ENCODE assay signal across 9 cellular contexts in genomic region chr15:63497642-63498100, GRCh38. TPM values are rescaled to one million over a fixed set of nuclear protein-coding genes. Genes with fewer than 3 reads are reported as not detected.
DNase-seq lines count a peak whose midpoint lies in the region; ATAC-seq, FAIRE-seq and TF ChIP-seq lines count a peak whose summit lies in the region.
"Had no signal": no experiment of that assay in that cellular context is flagged by ENCODE, and none has a peak within 500 bp of the region (broad histone marks: within the 10 kb centered on the region; RNA-seq: fewer than 3 reads in every experiment).

No MANE protein-coding gene starts in this region.

- TF ChIP-seq RAD21 in A549 (conservative IDR thresholded peaks at IDR 0.05 in 1 of 2, IDR thresholded peaks at IDR 0.05 in 1 of 2) = no peak

- 0 out of 3 replicates have a peak, but pooled peaks cover 5% of the 10 kb centered on the region for H3K9me3 ChIP-seq in A549
- no peaks in the 10 kb centered on the region for H3K9me3 ChIP-seq in hepatocyte (ENCODE audit: low read depth)
- H3K9me3 ChIP-seq: SJSA1 had no signal

- no peaks in the 10 kb centered on the region for H4K20me1 ChIP-seq in hepatocyte (ENCODE audit: insufficient read depth, poor library complexity, severe bottlenecking)

- peak in 1 of 2 experiments; percentile 37 for DNase-seq in A549 (ENCODE audit: low read depth in 1 of 2, low spot score in 1 of 2)
- DNase-seq in Kasumi-1 (lab: John Stamatoyannopoulos, UW) = peak; percentile 95
- DNase-seq in activated CD4-positive, alpha-beta memory T cell treated with anti-CD3 and anti-CD28 coated beads, Interleukin-2, amount 10 ng/mL, durations not matched to agents 7 days and 5 days = peak; percentile 71
- DNase-seq in hepatocyte (ENCODE audit: low spot score) = no peak
- DNase-seq in WTC11 (ENCODE audit: low spot score) = no peak
- DNase-seq in mesothelial cell of epicardium (ENCODE audit: low spot score in 2 of 2, unreplicated experiment in 2 of 2) = no peak
- DNase-seq in occipital lobe (lab: John Stamatoyannopoulos, UW) = no peak

- CTCF ChIA-PET in A549 (lab: Yijun Ruan, JAX) (interaction anchor here (0.7 to 12.3 kb wide), 9 partner anchors 7 to 102 kb away, joined by 3 to 161 read pairs (median 9); partner anchors contain the start of gene USP3), WTC11 (lab: Charles Lee) (interaction anchor here (1.1 kb wide), 1 partner anchor 10 kb away, joined by 5 read pairs; no protein-coding TSS in a partner anchor)
- CTCF ChIA-PET in activated CD4-positive, alpha-beta memory T cell treated with anti-CD3 and anti-CD28 coated beads, Interleukin-2, amount 10 ng/mL, durations not matched to agents 7 days and 5 days (lab: Charles Lee) = interaction anchor here (1.0 to 5.0 kb wide), 5 partner anchors 7 to 31 kb away, joined by 3 to 46 read pairs (median 20); partner anchors contain the start of gene USP3

- H3K4me1 ChIP-seq in A549 (peaks cover 89% of the 10 kb centered on the region), hepatocyte (ENCODE audit: insufficient read depth) (peaks cover 32% of the 10 kb centered on the region)

- no peak overlapping the region for H3K4me3 Mint-ChIP-seq in activated CD4-positive, alpha-beta memory T cell treated with anti-CD3 and anti-CD28 coated beads, Interleukin-2, amount 10 ng/mL, durations not matched to agents 7 days and 5 days
- H3K4me3 Mint-ChIP-seq in WTC11 (no peak overlapping the region), mesothelial cell of epicardium (no peak overlapping the region)

- H3K4me2 ChIP-seq in A549 (peak overlapping the region; percentile 71), hepatocyte (no peak overlapping the region)

- no peak overlapping the region for H3K27ac Mint-ChIP-seq in activated CD4-positive, alpha-beta memory T cell treated with anti-CD3 and anti-CD28 coated beads, Interleukin-2, amount 10 ng/mL, durations not matched to agents 7 days and 5 days
- H3K27ac Mint-ChIP-seq in WTC11 (no peak overlapping the region), mesothelial cell of epicardium (no peak overlapping the region)

- peaks cover 73% of the 10 kb centered on the region for H3K4me1 Mint-ChIP-seq in activated CD4-positive, alpha-beta memory T cell treated with anti-CD3 and anti-CD28 coated beads, Interleukin-2, amount 10 ng/mL, durations not matched to agents 7 days and 5 days
- H3K4me1 Mint-ChIP-seq in WTC11 = peaks cover 66% of the 10 kb centered on the region
- peaks cover 26% of the 10 kb centered on the region for H3K4me1 Mint-ChIP-seq in mesothelial cell of epicardium

- H3K9me2 ChIP-seq in hepatocyte (replicated peaks; ENCODE audit: insufficient read depth) = no peaks in the 10 kb centered on the region

- H3K27me3 ChIP-seq in hepatocyte = no peaks in the 10 kb centered on the region
- H3K27me3 ChIP-seq: SJSA1 had no signal

- POLR2A ChIA-PET in A549 (lab: Yijun Ruan, JAX) (interaction anchor here (0.6 to 0.9 kb wide), 2 partner anchors 14 to 21 kb away, joined by 3 to 5 read pairs; no protein-coding TSS in a partner anchor), WTC11 (lab: Charles Lee) (no interaction called here)
- POLR2A ChIA-PET in activated CD4-positive, alpha-beta memory T cell treated with anti-CD3 and anti-CD28 coated beads, Interleukin-2, amount 10 ng/mL, durations not matched to agents 7 days and 5 days (lab: Charles Lee) = interaction anchor here (1.0 to 5.2 kb wide), 15 partner anchors 7 to 113 kb away, joined by 3 to 77 read pairs (median 5); partner anchors contain the start of gene USP3

- H3K4me3 ChIP-seq in A549 (no peak overlapping the region), hepatocyte (no peak overlapping the region)
- H3K4me3 ChIP-seq: SJSA1 had no signal

- no peaks in the 10 kb centered on the region for H3K36me3 Mint-ChIP-seq in activated CD4-positive, alpha-beta memory T cell treated with anti-CD3 and anti-CD28 coated beads, Interleukin-2, amount 10 ng/mL, durations not matched to agents 7 days and 5 days (ENCODE audit: low read depth)
- H3K36me3 Mint-ChIP-seq in WTC11 (no peaks in the 10 kb centered on the region), mesothelial cell of epicardium (no peaks in the 10 kb centered on the region)

- ATAC-seq in A549 (no peak), WTC11 (no peak), SK-N-SH treated with all-trans-retinoic acid at 6 μM for 48 hours (no peak)

- no peak for TF ChIP-seq POLR2A in A549 (IDR thresholded peaks at IDR 0.05; ENCODE audit: low read length)

- TF ChIP-seq CTCF in A549 (IDR thresholded peaks at IDR 0.05) (no peak), hepatocyte (IDR thresholded peaks at IDR 0.05; ENCODE audit: poor library complexity) (no peak), WTC11 (IDR thresholded peaks at IDR 0.05) (no peak), mesothelial cell of epicardium (IDR thresholded peaks at IDR 0.05; ENCODE audit: unreplicated experiment) (no peak)

- no peaks in the 10 kb centered on the region for H3K27me3 Mint-ChIP-seq in activated CD4-positive, alpha-beta memory T cell treated with anti-CD3 and anti-CD28 coated beads, Interleukin-2, amount 10 ng/mL, durations not matched to agents 7 days and 5 days
- H3K27me3 Mint-ChIP-seq in WTC11 (ENCODE audit: low read depth) = peaks cover 16% of the 10 kb centered on the region
- H3K27me3 Mint-ChIP-seq in mesothelial cell of epicardium (ENCODE audit: low read depth) = peaks cover 24% of the 10 kb centered on the region

- no peaks in the 10 kb centered on the region for H3K36me3 ChIP-seq in hepatocyte (replicated peaks; ENCODE audit: insufficient read depth, low read depth)
- H3K36me3 ChIP-seq: SJSA1 had no signal

- no peak for TF ChIP-seq EP300 in A549 (IDR thresholded peaks at IDR 0.05)

- FAIRE-seq in A549 (lab: Jason Lieb, UNC) = no peak

- H3K79me2 ChIP-seq in hepatocyte = no peaks in the 10 kb centered on the region

- H2AFZ ChIP-seq in hepatocyte = no peak overlapping the region

- H3K27ac ChIP-seq in A549 = peak overlapping the region; percentile 77 to 82
- H3K27ac ChIP-seq in hepatocyte = peak overlapping the region; percentile 79
- H3K27ac ChIP-seq: SJSA1 had no signal

- WGBS in A549 (ENCODE audit: missing lambda C conversion rate) = 84% methylated on average over 3 of the region's 3 CpGs
- 66% methylated on average over 3 of the region's 3 CpGs for WGBS in hepatocyte (ENCODE audit: low lambda C conversion rate, missing lambda C conversion rate)

- H3K9me3 Mint-ChIP-seq in activated CD4-positive, alpha-beta memory T cell treated with anti-CD3 and anti-CD28 coated beads, Interleukin-2, amount 10 ng/mL, durations not matched to agents 7 days and 5 days = no peaks in the 10 kb centered on the region
- no peaks in the 10 kb centered on the region for H3K9me3 Mint-ChIP-seq in WTC11
- H3K9me3 Mint-ChIP-seq in mesothelial cell of epicardium = no peaks in the 10 kb centered on the region

TF ChIP-seq in A549, 52 proteins besides CTCF, POLR2A, EP300 and RAD21 (continues in another document):
- TF ChIP-seq RFX5 (IDR thresholded peaks at IDR 0.05) (no peak), BCL3 (IDR thresholded peaks at IDR 0.05) (no peak), PHF8 (IDR thresholded peaks at IDR 0.05; ENCODE audit: borderline replicate concordance, low read depth) (no peak)

TF ChIP-seq in SK-N-SH treated with all-trans-retinoic acid at 6 μM for 48 hours, 23 proteins besides CTCF, POLR2A, EP300 and RAD21 (continues in another document):
- TF ChIP-seq CSRNP3 (CRISPR knock-in tag; IDR thresholded peaks at IDR 0.05) (no peak), ZNF70 (CRISPR knock-in tag; IDR thresholded peaks at IDR 0.05) (no peak), ESRRG (CRISPR knock-in tag; IDR thresholded peaks at IDR 0.05) (no peak), BACH2 (CRISPR knock-in tag; IDR thresholded peaks at IDR 0.05; ENCODE audit: borderline replicate concordance) (no peak), OSR1 (CRISPR knock-in tag; IDR thresholded peaks at IDR 0.05) (no peak), ARNTL (CRISPR knock-in tag; IDR thresholded peaks at IDR 0.05; ENCODE audit: borderline replicate concordance, low read depth) (no peak), ZNF8 (CRISPR knock-in tag; IDR thresholded peaks at IDR 0.05) (no peak), ZFP30 (CRISPR knock-in tag; IDR thresholded peaks at IDR 0.05) (no peak)

RNA-seq across cellular contexts. Expression of gene USP3, which starts 6.7 kb away (rescaled TPM):
- 97.4 and 99.1 TPM in 2 replicates for polyA plus RNA-seq in A549 (2011; rRNA removed)
- polyA plus RNA-seq in A549 (2012; cell fraction: cytosol; rRNA removed) = 32.8 and 35.7 TPM in 2 replicates
- polyA plus RNA-seq in A549 (2012; cell fraction: nucleus; rRNA removed) = 68.6 and 111 TPM in 2 replicates
- polyA plus RNA-seq in A549 (2017; fragmentation: RNase III; extraction: RNeasy Plus Mini Kit Qiagen cat#74134 plus additional on column Dnase treatment) = 41.8 to 43.2 TPM (median 42.8 TPM) in 3 replicates
- 98.4 and 139 TPM in 2 replicates for polyA minus RNA-seq in A549 (2011; rRNA and poly(A)+ RNA removed)
- total RNA-seq in activated CD4-positive, alpha-beta memory T cell treated with anti-CD3 and anti-CD28 coated beads, Interleukin-2, amount 10 ng/mL, durations not matched to agents 7 days and 5 days = 10 to 100 TPM; 67.9 to 68.7 TPM
- total RNA-seq in hepatocyte = 55.4 and 61.2 TPM in 2 replicates
- 25.7 and 30.5 TPM in 2 replicates for polyA plus RNA-seq in hepatocyte
- total RNA-seq in WTC11 (2021) = 30.0 to 36.6 TPM (median 30.8 TPM) in 3 replicates
- 65.7 to 72.7 TPM (median 71.7 TPM) in 3 replicates for total RNA-seq in mesothelial cell of epicardium
- 86.4 TPM for total RNA-seq in occipital lobe

Comparison
In these comparisons a context has a peak if more than half of its experiments do, and no peak if none do; other contexts are left out.
1. DNase-seq: peak in Kasumi-1 (2 of 2) and activated CD4-positive, alpha-beta memory T cell treated with anti-CD3 and anti-CD28 coated beads, Interleukin-2, amount 10 ng/mL, durations not matched to agents 7 days and 5 days (single experiment); none in hepatocyte (single experiment), WTC11 (single experiment), mesothelial cell of epicardium (0 of 2) and occipital lobe (single experiment).